ENCODE assay signal across 16 cellular contexts in genomic region chr4:80171251-80171650, GRCh38. TPM values are rescaled to one million over a fixed set of nuclear protein-coding genes. Genes with fewer than 3 reads are reported as not detected.
DNase-seq lines count a peak whose midpoint lies in the region; ATAC-seq and TF ChIP-seq lines count a peak whose summit lies in the region.
"Had no signal": no experiment of that assay in that cellular context is flagged by ENCODE, and none has a peak within 500 bp of the region (broad histone marks: within the 10 kb centered on the region; RNA-seq: fewer than 3 reads in every experiment).

No MANE protein-coding gene starts in this region.

- H3K27ac Mint-ChIP-seq in naive thymus-derived CD4-positive, alpha-beta T cell = peak overlapping the region; percentile 92 to 99 (median 96)
- H3K27ac Mint-ChIP-seq: mesothelial cell of epicardium, WTC11 had no signal

- no peak overlapping the region for H3K9ac ChIP-seq in MM.1S (ENCODE audit: low read length)
- H3K9ac ChIP-seq in adipocyte (ENCODE audit: low read length) = peak overlapping the region; percentile 26

- peaks cover 0 to 36% (median 0%) of the 10 kb centered on the region in 5 donors for H3K36me3 Mint-ChIP-seq in naive thymus-derived CD4-positive, alpha-beta T cell
- H3K36me3 Mint-ChIP-seq: mesothelial cell of epicardium, WTC11 had no signal

- ATAC-seq in naive thymus-derived CD4-positive, alpha-beta T cell = no peak
- ATAC-seq in GM21526 (IDR thresholded peaks at IDR 0.05; ENCODE audit: low FRiP score, unreplicated experiment) (no peak), GM21825 (IDR thresholded peaks at IDR 0.05; ENCODE audit: unreplicated experiment) (no peak)
- ATAC-seq: HepG2, WTC11 had no signal

- DNase-seq in COLO829 (ENCODE audit: low spot score) = peak; percentile 32
- no peak for DNase-seq in MM.1S
- peak; percentile 71 for DNase-seq in adipocyte (ENCODE audit: low read depth)
- DNase-seq in naive thymus-derived CD4-positive, alpha-beta T cell = no peak
- DNase-seq in testis = no peak
- no peak for DNase-seq in HT-29 (ENCODE audit: low spot score)
- DNase-seq: NCI-H187, NCI-H748 treated with DMSO at 0.1 percent for 48 hours, SJCRH30 had no signal

- H3K36me3 ChIP-seq in MM.1S (replicated peaks; ENCODE audit: insufficient read depth, low read length) = no peaks in the 10 kb centered on the region
- H3K36me3 ChIP-seq in adipocyte (ENCODE audit: control insufficient read depth, insufficient read depth, low read length, severe bottlenecking) = no peaks in the 10 kb centered on the region
- H3K36me3 ChIP-seq in naive thymus-derived CD4-positive, alpha-beta T cell (ENCODE audit: control insufficient read depth in 2 of 3, insufficient read depth in 3 of 3, low read length in 3 of 3) = no peaks in the 10 kb centered on the region
- no peaks in the 10 kb centered on the region for H3K36me3 ChIP-seq in testis (ENCODE audit: low read depth, missing control alignments)
- H3K36me3 ChIP-seq: HAP-1, SJCRH30, thoracic aorta had no signal

- H3K4me2 ChIP-seq in MM.1S (ENCODE audit: low read depth, low read length) = peak overlapping the region; percentile 56; the same call in 1 of the 2 replicates

- TF ChIP-seq POLR2A in testis (IDR thresholded peaks at IDR 0.05) = no peak

- peaks cover 33 to 72% (median 57%) of the 10 kb centered on the region in 7 donors for H3K4me1 Mint-ChIP-seq in naive thymus-derived CD4-positive, alpha-beta T cell
- H3K4me1 Mint-ChIP-seq: mesothelial cell of epicardium had no signal

- no peaks in the 10 kb centered on the region for H3K79me2 ChIP-seq in MM.1S (ENCODE audit: low read length)

- intact Hi-C loops in naive thymus-derived CD4-positive, alpha-beta T cell (cut with micrococcal nuclease) = loop anchor here in 1 of 2 donors (10.0 kb wide), 1 partner anchor 324 kb away; no protein-coding TSS in a partner anchor
- intact Hi-C loops in testis (cut with DNase I; ENCODE audit: low total_unique reads) = no loop called here

- TF ChIP-seq CTCF in MM.1S (IDR thresholded peaks at IDR 0.05; ENCODE audit: low read length) (no peak), testis (IDR thresholded peaks at IDR 0.05) (no peak)

- peaks cover 0 to 10% (median 0%) of the 10 kb centered on the region in 5 donors for H3K27me3 Mint-ChIP-seq in naive thymus-derived CD4-positive, alpha-beta T cell

- H3K9me3 ChIP-seq in MM.1S (replicated peaks; ENCODE audit: insufficient read depth, low read length) (no peaks in the 10 kb centered on the region), adipocyte (ENCODE audit: control insufficient read depth, low read length) (no peaks in the 10 kb centered on the region), testis (no peaks in the 10 kb centered on the region)
- H3K9me3 ChIP-seq in naive thymus-derived CD4-positive, alpha-beta T cell (ENCODE audit: control insufficient read depth in 2 of 3, low read length in 3 of 3) = no peaks in the 10 kb centered on the region
- H3K9me3 ChIP-seq: HAP-1, thoracic aorta had no signal

- H3K9me3 Mint-ChIP-seq in naive thymus-derived CD4-positive, alpha-beta T cell = peaks cover 0 to 9% (median 0%) of the 10 kb centered on the region in 11 donors
- H3K9me3 Mint-ChIP-seq: mesothelial cell of epicardium, WTC11 had no signal

- H3K9me2 ChIP-seq in MM.1S (replicated peaks; ENCODE audit: insufficient read depth, low read length) = no peaks in the 10 kb centered on the region

- peak overlapping the region in 8 of 10 donors; percentile 36 to 80 (median 74) for H3K4me3 Mint-ChIP-seq in naive thymus-derived CD4-positive, alpha-beta T cell
- H3K4me3 Mint-ChIP-seq: mesothelial cell of epicardium, WTC11 had no signal

- no peak overlapping the region for H2AFZ ChIP-seq in MM.1S (ENCODE audit: low read length)

- CTCF ChIA-PET in naive thymus-derived CD4-positive, alpha-beta T cell (lab: Charles Lee) = interaction anchor here (0.6 to 6.2 kb wide), 7 partner anchors 12 to 338 kb away, joined by 4 to 66 read pairs (median 8); no protein-coding TSS in a partner anchor

- WGBS in testis, 2 donors = 64 to 68% methylated on average over 1 of the region's 1 CpG

- H3K27me3 ChIP-seq in MM.1S (replicated peaks; ENCODE audit: insufficient read depth, low read length) = no peaks in the 10 kb centered on the region
- H3K27me3 ChIP-seq in adipocyte (replicated peaks; ENCODE audit: control insufficient read depth, insufficient read depth, low read length) = no peaks in the 10 kb centered on the region
- H3K27me3 ChIP-seq in naive thymus-derived CD4-positive, alpha-beta T cell (ENCODE audit: control insufficient read depth in 2 of 2, insufficient read depth in 2 of 2, low read length in 2 of 2) = no peaks in the 10 kb centered on the region
- no peaks in the 10 kb centered on the region for H3K27me3 ChIP-seq in testis
- H3K27me3 ChIP-seq: SJCRH30 had no signal

- no peaks in the 10 kb centered on the region for H4K20me1 ChIP-seq in MM.1S (ENCODE audit: insufficient read depth, low read length)

- POLR2A ChIA-PET in naive thymus-derived CD4-positive, alpha-beta T cell (lab: Charles Lee) = interaction anchor here (1.2 to 4.5 kb wide), 10 partner anchors 9 to 98 kb away, joined by 3 to 85 read pairs (median 8); partner anchors contain the start of gene ANTXR2

- H3K27ac ChIP-seq in MM.1S (ENCODE audit: low read length) (no peak overlapping the region), testis (no peak overlapping the region)
- H3K27ac ChIP-seq in naive thymus-derived CD4-positive, alpha-beta T cell (ENCODE audit: low read depth, low read length) = peak overlapping the region; percentile 75
- H3K27ac ChIP-seq: SJCRH30, thoracic aorta had no signal

- H3F3A ChIP-seq in MM.1S (ENCODE audit: insufficient read depth, low read length) = peaks cover 10% of the 10 kb centered on the region; the same call in 1 of the 2 replicates

- H3K4me1 ChIP-seq in MM.1S (ENCODE audit: low read length) = peaks cover 25% of the 10 kb centered on the region
- peaks cover 19% of the 10 kb centered on the region for H3K4me1 ChIP-seq in adipocyte (ENCODE audit: control insufficient read depth, insufficient read depth, low read length)
- H3K4me1 ChIP-seq in naive thymus-derived CD4-positive, alpha-beta T cell (ENCODE audit: control insufficient read depth in 2 of 2, insufficient read depth in 2 of 2, low read length in 2 of 2) = peaks cover 33 to 40% of the 10 kb centered on the region in 2 donors
- H3K4me1 ChIP-seq in testis = no peaks in the 10 kb centered on the region
- H3K4me1 ChIP-seq: HAP-1, SJCRH30 had no signal

- H3K4me3 ChIP-seq in MM.1S (ENCODE audit: low read length) = no peak overlapping the region
- H3K4me3 ChIP-seq in adipocyte (ENCODE audit: low read length) = no peak overlapping the region
- H3K4me3 ChIP-seq in naive thymus-derived CD4-positive, alpha-beta T cell (ENCODE audit: low read length) = peak overlapping the region; percentile 31
- no peak overlapping the region for H3K4me3 ChIP-seq in testis
- H3K4me3 ChIP-seq: HAP-1, SJCRH30, thoracic aorta had no signal

RNA-seq across cellular contexts. Expression of gene PRDM8, which starts 26.1 kb away (rescaled TPM):
- total RNA-seq in naive thymus-derived CD4-positive, alpha-beta T cell = 10 to 100 TPM in 3 of 5 experiments, 1 to 10 TPM in 2; 4.2 to 13.7 (median 10.4) TPM
- polyA plus RNA-seq in naive thymus-derived CD4-positive, alpha-beta T cell = 1 to 10 TPM; 1.3 to 2.5 TPM
- 1 to 10 TPM; 3.9 to 4.3 TPM for total RNA-seq in testis
- polyA plus RNA-seq in testis (ENCODE audit: insufficient read depth, low read depth, low replicate concordance) = 1.1 TPM
- 5.7 and 7.0 TPM in 2 replicates for total RNA-seq in HT-29 (2014; rRNA removed; shearing (Covaris generic))
- total RNA-seq: HepG2, WTC11 had no signal

Comparison
In these comparisons a context has a peak if more than half of its experiments do, and no peak if none do; other contexts are left out.
1. DNase-seq: peak in COLO829 (single experiment) and adipocyte (single experiment); none in MM.1S (single experiment), naive thymus-derived CD4-positive, alpha-beta T cell (0 of 9), testis (single experiment) and HT-29 (single experiment).